2 cellular contexts compared by ENCODE assay signal in genomic region chr3:153456831-153457545, GRCh38.
TF ChIP-seq lines count a peak whose summit lies in the region.

No MANE protein-coding gene starts in this region.

TF ChIP-seq in HepG2, 621 proteins besides CTCF, POLR2A, EP300 and RAD21 (continued from another document):
- TF ChIP-seq SNRNP70 (IDR thresholded peaks at IDR 0.05; ENCODE audit: low read depth, low read length) = no peak
- TF ChIP-seq ZNF235 (CRISPR knock-in tag; IDR thresholded peaks at IDR 0.05; ENCODE audit: borderline replicate concordance) = no peak
- TF ChIP-seq MAFF (IDR thresholded peaks at IDR 0.05; ENCODE audit: low read depth, low read length) = peak; percentile 67
- no peak for TF ChIP-seq KDM3A (CRISPR knock-in tag; IDR thresholded peaks at IDR 0.05; ENCODE audit: low read depth)
- no peak for TF ChIP-seq MIER3 (CRISPR knock-in tag; IDR thresholded peaks at IDR 0.05; ENCODE audit: borderline replicate concordance)
- no peak for TF ChIP-seq ZNF44 (CRISPR knock-in tag; IDR thresholded peaks at IDR 0.05)
- peak; percentile 24 to 71; a peak in 2 of 4 replicates for TF ChIP-seq MAFK (conservative IDR thresholded peaks at IDR 0.05 in 1 of 2, IDR thresholded peaks at IDR 0.05 in 1 of 2; ENCODE audit: low read length in 2 of 2)
- no peak for TF ChIP-seq NPAS2 (CRISPR knock-in tag; IDR thresholded peaks at IDR 0.05; ENCODE audit: borderline replicate concordance)
- TF ChIP-seq HES4 (CRISPR knock-in tag; IDR thresholded peaks at IDR 0.05; ENCODE audit: borderline replicate concordance) = no peak

TF ChIP-seq in K562, 482 proteins besides CTCF, POLR2A, EP300 and RAD21 (continued from another document):
- TF ChIP-seq BCLAF1 (IDR thresholded peaks at IDR 0.05; ENCODE audit: borderline replicate concordance in 1 of 2, control insufficient read depth in 1 of 2, low read depth in 2 of 2, low read length in 1 of 2) (no peak), GTF3C2 (IDR thresholded peaks at IDR 0.05; ENCODE audit: borderline replicate concordance, extremely low read depth, insufficient read length) (no peak), RERE (CRISPR knock-in tag; IDR thresholded peaks at IDR 0.05; ENCODE audit: borderline replicate concordance) (no peak), FOXK1 (CRISPR knock-in tag; IDR thresholded peaks at IDR 0.05; ENCODE audit: borderline replicate concordance) (no peak), MAFG (tag; conservative IDR thresholded peaks at IDR 0.05) (peak; percentile 32; the same call in 1 of the 2 replicates), HDAC2 (IDR thresholded peaks at IDR 0.05) (no peak), ZFP36 (IDR thresholded peaks at IDR 0.05; ENCODE audit: low read depth, low read length, partially characterized antibody) (no peak), ZBTB5 (IDR thresholded peaks at IDR 0.05) (no peak), CREB3 (tag; conservative IDR thresholded peaks at IDR 0.05; ENCODE audit: low read depth) (no peak), LARP7 (IDR thresholded peaks at IDR 0.05) (no peak), RHOXF2B (CRISPR knock-in tag; conservative IDR thresholded peaks at IDR 0.05) (no peak), ZNF316 (IDR thresholded peaks at IDR 0.05) (peak; percentile 73), SRSF3 (IDR thresholded peaks at IDR 0.05; ENCODE audit: insufficient read depth, low read length) (no peak), FOXP4 (CRISPR knock-in tag; IDR thresholded peaks at IDR 0.05; ENCODE audit: borderline replicate concordance) (no peak), POLR2AphosphoS2 (IDR thresholded peaks at IDR 0.05; ENCODE audit: low read length) (no peak), MCM7 (IDR thresholded peaks at IDR 0.05) (no peak), KAT2B (IDR thresholded peaks at IDR 0.05; ENCODE audit: low read depth, low read length) (no peak), ZBTB34 (CRISPR knock-in tag; IDR thresholded peaks at IDR 0.05) (no peak)
